ENCODE assay signal across 7 cellular contexts in genomic region chr12:11546582-11547270, GRCh38.
DNase-seq lines count a peak whose midpoint lies in the region; ATAC-seq and TF ChIP-seq lines count a peak whose summit lies in the region.
"Not testable (repeated sequence)": the region's sequence is repeated elsewhere in the genome, so short reads cannot be mapped to it uniquely, and the experiment has no call there.

No MANE protein-coding gene starts in this region.

- H3K4me3 ChIP-seq in Loucy (ENCODE audit: low read length, poor library complexity, severe bottlenecking) = peak overlapping the region; percentile 70
- peak overlapping the region; percentile 44 for H3K4me3 ChIP-seq in rectal smooth muscle tissue (ENCODE audit: low read length)

- not testable (repeated sequence) for H3K27me3 Mint-ChIP-seq in activated CD8-positive, alpha-beta T cell treated with anti-CD3 and anti-CD28 coated beads, Interleukin-2, amount 10 ng/mL, durations not matched to agents 7 days and 5 days (ENCODE audit: low read depth)

- peak overlapping the region; percentile 67 for H3K4me2 ChIP-seq in Loucy (ENCODE audit: low read depth, low read length, poor library complexity, severe bottlenecking)

- peaks cover 48% of the 10 kb centered on the region for H3K4me1 Mint-ChIP-seq in activated CD8-positive, alpha-beta T cell treated with anti-CD3 and anti-CD28 coated beads, Interleukin-2, amount 10 ng/mL, durations not matched to agents 7 days and 5 days (ENCODE audit: low read depth)

- H3K4me3 Mint-ChIP-seq in activated CD8-positive, alpha-beta T cell treated with anti-CD3 and anti-CD28 coated beads, Interleukin-2, amount 10 ng/mL, durations not matched to agents 7 days and 5 days = peak overlapping the region; percentile 57

- H3K27ac ChIP-seq in rectal smooth muscle tissue (ENCODE audit: low read depth, low read length) = peak overlapping the region; percentile 30

- H2AFZ ChIP-seq in Loucy (ENCODE audit: low read length) = not testable (repeated sequence)

- H3K9ac ChIP-seq in Loucy (ENCODE audit: low read depth, low read length, poor library complexity, severe bottlenecking) = peak overlapping the region; percentile 73
- not testable (repeated sequence) for H3K9ac ChIP-seq in rectal smooth muscle tissue (ENCODE audit: low read length)

- not testable (repeated sequence) for H3K9me3 ChIP-seq in Loucy (ENCODE audit: insufficient read depth, low read depth, low read length)

- POLR2A ChIA-PET in activated CD8-positive, alpha-beta T cell treated with anti-CD3 and anti-CD28 coated beads, Interleukin-2, amount 10 ng/mL, durations not matched to agents 7 days and 5 days (lab: Charles Lee) = interaction anchor here (0.8 to 2.0 kb wide), 3 partner anchors 103 to 810 kb away, joined by 4 to 11 read pairs (median 10); partner anchors contain the start of genes BORCS5, ETV6 and SMIM10L1

- H3K4me1 ChIP-seq in Loucy (ENCODE audit: insufficient read depth, low read length, poor library complexity, severe bottlenecking) = peaks cover 38% of the 10 kb centered on the region
- peaks cover 13% of the 10 kb centered on the region for H3K4me1 ChIP-seq in rectal smooth muscle tissue (ENCODE audit: control insufficient read depth, insufficient read depth, low read length)

- DNase-seq in DMS 273 (lab: John Stamatoyannopoulos, UW; ENCODE audit: unreplicated experiment) (peak; percentile 40), RPMI8226 (peak; percentile 5), dermis blood vessel endothelial cell (peak; percentile 28), iPS-NIHi11 (ENCODE audit: low spot score) (peak; percentile 37)
- not testable (repeated sequence) for DNase-seq in activated CD8-positive, alpha-beta T cell treated with anti-CD3 and anti-CD28 coated beads, Interleukin-2, amount 10 ng/mL, durations not matched to agents 7 days and 5 days

- H3F3A ChIP-seq in Loucy (ENCODE audit: low read depth) = not testable (repeated sequence)

- CTCF ChIA-PET in activated CD8-positive, alpha-beta T cell treated with anti-CD3 and anti-CD28 coated beads, Interleukin-2, amount 10 ng/mL, durations not matched to agents 7 days and 5 days (lab: Charles Lee) = interaction anchor here (0.6 to 3.3 kb wide), 16 partner anchors 9 to 786 kb away, joined by 3 to 32 read pairs (median 4); no protein-coding TSS in a partner anchor

- H3K9me3 Mint-ChIP-seq in activated CD8-positive, alpha-beta T cell treated with anti-CD3 and anti-CD28 coated beads, Interleukin-2, amount 10 ng/mL, durations not matched to agents 7 days and 5 days (ENCODE audit: insufficient read depth) = not testable (repeated sequence)

- H3K27ac Mint-ChIP-seq in activated CD8-positive, alpha-beta T cell treated with anti-CD3 and anti-CD28 coated beads, Interleukin-2, amount 10 ng/mL, durations not matched to agents 7 days and 5 days = peak overlapping the region; percentile 98

- not testable (repeated sequence) for H3K79me2 ChIP-seq in Loucy (ENCODE audit: insufficient read depth, low read length)

- not testable (repeated sequence) for H3K36me3 ChIP-seq in Loucy (ENCODE audit: insufficient read depth, low read length); rectal smooth muscle tissue (ENCODE audit: control insufficient read depth, insufficient read depth, low read length)

- not testable (repeated sequence) for H3K9me2 ChIP-seq in Loucy (replicated peaks; ENCODE audit: low read depth, low read length)

- H3K36me3 Mint-ChIP-seq in activated CD8-positive, alpha-beta T cell treated with anti-CD3 and anti-CD28 coated beads, Interleukin-2, amount 10 ng/mL, durations not matched to agents 7 days and 5 days (ENCODE audit: low read depth) = not testable (repeated sequence)

- H4K20me1 ChIP-seq in Loucy (ENCODE audit: insufficient read depth, low read length, poor library complexity, severe bottlenecking) = not testable (repeated sequence)

- ATAC-seq in activated CD8-positive, alpha-beta T cell treated with anti-CD3 and anti-CD28 coated beads, Interleukin-2, amount 10 ng/mL, durations not matched to agents 7 days and 5 days = not testable (repeated sequence)

- H3K27me3 ChIP-seq in Loucy (ENCODE audit: insufficient read depth, low read length, poor library complexity, severe bottlenecking); rectal smooth muscle tissue (ENCODE audit: control insufficient read depth, insufficient read depth, low read length): not testable (repeated sequence)

- TF ChIP-seq CTCF in Loucy (conservative IDR thresholded peaks at IDR 0.05; ENCODE audit: low read length) = not testable (repeated sequence)
